Comparison of ENCODE assay signal across 19 cellular contexts in genomic region chr5:79378510-79379186, GRCh38.
"Had no signal": no experiment of that assay in that cellular context is flagged by ENCODE, and none has a peak within 500 bp of the region (broad histone marks: within the 10 kb centered on the region; RNA-seq: fewer than 3 reads in every experiment).

No MANE protein-coding gene starts in this region.

- H3K27ac Mint-ChIP-seq: activated CD4-positive, alpha-beta memory T cell treated with anti-CD3 and anti-CD28 coated beads, Interleukin-2, amount 10 ng/mL, durations not matched to agents 7 days and 5 days; activated CD8-positive, alpha-beta memory T cell treated with anti-CD3 and anti-CD28 coated beads, Interleukin-2, amount 10 ng/mL, durations not matched to agents 7 days and 5 days; activated naive CD8-positive, alpha-beta T cell treated with anti-CD3 and anti-CD28 coated beads for 36 hours; naive thymus-derived CD4-positive, alpha-beta T cell had no signal

- H3K4me3 Mint-ChIP-seq: activated CD4-positive, alpha-beta memory T cell treated with anti-CD3 and anti-CD28 coated beads, Interleukin-2, amount 10 ng/mL, durations not matched to agents 7 days and 5 days; activated CD8-positive, alpha-beta memory T cell treated with anti-CD3 and anti-CD28 coated beads, Interleukin-2, amount 10 ng/mL, durations not matched to agents 7 days and 5 days; activated naive CD8-positive, alpha-beta T cell treated with anti-CD3 and anti-CD28 coated beads for 36 hours; naive thymus-derived CD4-positive, alpha-beta T cell had no signal

- H3K4me1 ChIP-seq: pancreas had no signal

- H3K27me3 ChIP-seq: dorsolateral prefrontal cortex, pancreas, thyroid gland had no signal

- H3K4me3 ChIP-seq: dorsolateral prefrontal cortex, mucosa of descending colon, pancreas, thyroid gland had no signal

- ATAC-seq: activated CD8-positive, alpha-beta memory T cell treated with anti-CD3 and anti-CD28 coated beads, Interleukin-2, amount 10 ng/mL, durations not matched to agents 7 days and 5 days; mucosa of descending colon; naive thymus-derived CD4-positive, alpha-beta T cell; pancreas had no signal

- H3K27me3 Mint-ChIP-seq: activated CD4-positive, alpha-beta memory T cell treated with anti-CD3 and anti-CD28 coated beads, Interleukin-2, amount 10 ng/mL, durations not matched to agents 7 days and 5 days; activated CD8-positive, alpha-beta memory T cell treated with anti-CD3 and anti-CD28 coated beads, Interleukin-2, amount 10 ng/mL, durations not matched to agents 7 days and 5 days; activated naive CD8-positive, alpha-beta T cell treated with anti-CD3 and anti-CD28 coated beads for 36 hours had no signal

- H3K4me1 Mint-ChIP-seq: activated CD4-positive, alpha-beta memory T cell treated with anti-CD3 and anti-CD28 coated beads, Interleukin-2, amount 10 ng/mL, durations not matched to agents 7 days and 5 days; activated CD8-positive, alpha-beta memory T cell treated with anti-CD3 and anti-CD28 coated beads, Interleukin-2, amount 10 ng/mL, durations not matched to agents 7 days and 5 days; activated naive CD8-positive, alpha-beta T cell treated with anti-CD3 and anti-CD28 coated beads for 36 hours; naive thymus-derived CD4-positive, alpha-beta T cell had no signal

- H3K27ac ChIP-seq: dorsolateral prefrontal cortex, epithelial cell of prostate, pancreas, thyroid gland had no signal

- H3K9me3 ChIP-seq: pancreas, thyroid gland had no signal

- H3K36me3 ChIP-seq: pancreas, thyroid gland had no signal

- DNase-seq: activated CD4-positive, alpha-beta memory T cell treated with anti-CD3 and anti-CD28 coated beads, Interleukin-2, amount 10 ng/mL, durations not matched to agents 7 days and 5 days; activated CD8-positive, alpha-beta memory T cell treated with anti-CD3 and anti-CD28 coated beads, Interleukin-2, amount 10 ng/mL, durations not matched to agents 7 days and 5 days; activated naive CD4-positive, alpha-beta T cell; activated naive CD8-positive, alpha-beta T cell treated with anti-CD3 and anti-CD28 coated beads for 36 hours; amniotic stem cell; dorsolateral prefrontal cortex; foreskin fibroblast; kidney glomerular epithelial cell; mesenchymal stem cell; mucosa of descending colon; naive thymus-derived CD4-positive, alpha-beta T cell; pancreas; stimulated activated CD4-positive, alpha-beta T cell treated with anti-CD3 and anti-CD28 coated beads, Interleukin-12 subunit alpha, Interleukin-12 subunit beta, amount 100 ng/mL, for 4 hours; stimulated activated CD4-positive, alpha-beta T cell treated with anti-CD3 and anti-CD28 coated beads, Interleukin-1b, Interleukin-23, amount 100 ng/mL, for 48 hours; stimulated activated CD8-positive, alpha-beta memory T cell treated with anti-CD3 and anti-CD28 coated beads, Interleukin-4, amount 100 ng/mL, for 48 hours; stimulated activated naive CD4-positive, alpha-beta T cell; SW 1271; thyroid gland had no signal
